ENCODE assay signal across 8 cellular contexts in genomic region chr19:12564016-12564664, GRCh38. TPM values are rescaled to one million over a fixed set of nuclear protein-coding genes. Genes with fewer than 3 reads are reported as not detected.
A peak's percentile ranks its signal among the peaks of the same experiment; 100 is the strongest.
DNase-seq lines count a peak whose midpoint lies in the region; ATAC-seq, FAIRE-seq and TF ChIP-seq lines count a peak whose summit lies in the region.

No MANE protein-coding gene starts in this region.

- no peaks in the 10 kb centered on the region for H4K20me1 ChIP-seq in keratinocyte (ENCODE audit: control insufficient read depth, extremely low read depth, insufficient read depth, low read length)

- H3K4me2 ChIP-seq in keratinocyte (ENCODE audit: control insufficient read depth, extremely low read depth, insufficient read depth, low read depth, low read length): no peak overlapping the region

- ATAC-seq in GM19324 (IDR thresholded peaks at IDR 0.05; ENCODE audit: low FRiP score, unreplicated experiment): no peak

- FAIRE-seq in bronchial epithelial cell (lab: Jason Lieb, UNC) (no peak), keratinocyte (lab: Jason Lieb, UNC) (peak; percentile 94)

- no peaks in the 10 kb centered on the region for H3K4me1 ChIP-seq in HAP-1
- H3K4me1 ChIP-seq in keratinocyte (ENCODE audit: control insufficient read depth, extremely low read depth, insufficient read depth, low read length): no peaks in the 10 kb centered on the region

- in situ Hi-C loops in HAP-1 (cut with MboI; ENCODE audit: low sequenced_read_pairs): loop anchor here (5.0 kb wide), 1 partner anchor 108 kb away; no protein-coding TSS in a partner anchor

- no peaks in the 10 kb centered on the region for H3K9me1 ChIP-seq in keratinocyte (ENCODE audit: control insufficient read depth, extremely low read depth, insufficient read depth, low read length)

- no peak overlapping the region for H3K9ac ChIP-seq in keratinocyte (ENCODE audit: control insufficient read depth, extremely low read depth, insufficient read depth, low read length)

- dilution Hi-C loops in keratinocyte (cut with MboI; ENCODE audit: extremely low pct_ligation_motif_present, low sequenced_read_pairs): no loop called here

- H2AFZ ChIP-seq in keratinocyte (ENCODE audit: control insufficient read depth, low read length): peak overlapping the region; percentile 26

- H3K79me2 ChIP-seq in keratinocyte (ENCODE audit: control insufficient read depth, insufficient read depth, low read length): no peaks in the 10 kb centered on the region

- H3K27me3 ChIP-seq in HAP-1 (ENCODE audit: low read depth) (no peaks in the 10 kb centered on the region), bronchial epithelial cell (ENCODE audit: control insufficient read depth, insufficient read depth, low read length) (no peaks in the 10 kb centered on the region), keratinocyte (ENCODE audit: control insufficient read depth, extremely low read depth, insufficient read depth, low read length) (no peaks in the 10 kb centered on the region)

- peak; percentile 99 for TF ChIP-seq CTCF in AG10803 (conservative IDR thresholded peaks at IDR 0.05; ENCODE audit: low read length)
- peak; percentile 94 for TF ChIP-seq CTCF in bronchial epithelial cell (IDR thresholded peaks at IDR 0.05; ENCODE audit: insufficient read depth, low read length, severe bottlenecking)
- peak; percentile 91 to 97 (median 92) for TF ChIP-seq CTCF in keratinocyte (optimal IDR thresholded peaks at IDR 0.05 in 1 of 3, IDR thresholded peaks at IDR 0.05 in 1 of 3, conservative IDR thresholded peaks at IDR 0.05 in 1 of 3; ENCODE audit: extremely low read depth in 1 of 3, insufficient read depth in 2 of 3, low read length in 3 of 3)

- H3K36me3 ChIP-seq in HAP-1 (replicated peaks) (no peaks in the 10 kb centered on the region), bronchial epithelial cell (ENCODE audit: control insufficient read depth, insufficient read depth, low read length) (no peaks in the 10 kb centered on the region), keratinocyte (ENCODE audit: control insufficient read depth in 2 of 2, extremely low read depth in 1 of 2, insufficient read depth in 2 of 2, low read length in 2 of 2) (no peaks in the 10 kb centered on the region)

- DNase-seq in AG10803 (ENCODE audit: low read depth) (peak; percentile 91), HAP-1 (ENCODE audit: low spot score in 2 of 2) (peak; percentile 71 to 95), NCI-H510A (lab: John Stamatoyannopoulos, UW) (peak; percentile 55), bronchial epithelial cell (ENCODE audit: low read depth) (peak; percentile 90), keratinocyte (ENCODE audit: low read depth, low spot score) (peak; percentile 62)
- DNase-seq in activated CD4-positive, CD25-positive, alpha-beta regulatory T cell treated with anti-CD3 and anti-CD28 coated beads, Interleukin-2, amount 50 U/mL, for 16 hours (ENCODE audit: low read depth, low spot score): peak; percentile 80
- DNase-seq in stimulated activated CD4-positive, alpha-beta T cell treated with anti-CD3 and anti-CD28 coated beads, Interleukin-15, amount 100 ng/mL, for 24 hours: peak; percentile 94

- H3K27ac ChIP-seq in keratinocyte (ENCODE audit: control insufficient read depth, insufficient read depth, low read length): no peak overlapping the region

- H3K4me3 ChIP-seq in AG10803 (ENCODE audit: low read length): no peak overlapping the region
- no peak overlapping the region for H3K4me3 ChIP-seq in HAP-1
- H3K4me3 ChIP-seq in bronchial epithelial cell (ENCODE audit: low read depth, low read length): no peak overlapping the region
- no peak overlapping the region for H3K4me3 ChIP-seq in keratinocyte (ENCODE audit: control insufficient read depth in 2 of 3, extremely low read depth in 1 of 3, insufficient read depth in 2 of 3, low read depth in 1 of 3, low read length in 3 of 3)

- H3K9me3 ChIP-seq in HAP-1 (no peaks in the 10 kb centered on the region), keratinocyte (ENCODE audit: control insufficient read depth, low read depth, low read length) (no peaks in the 10 kb centered on the region)

RNA-seq across cellular contexts. Expression of gene ZNF564, which starts 12.9 kb away (rescaled TPM):
- 7.4 and 9.0 TPM in 2 replicates for total RNA-seq in bronchial epithelial cell
- 2.0 to 3.5 TPM (median 2.5 TPM) in 3 replicates for polyA plus RNA-seq in keratinocyte
- polyA plus RNA-seq in keratinocyte (2011; ENCODE audit: low read depth): 3.8 TPM
- 0.97 and 1.8 TPM in 2 replicates for polyA plus RNA-seq in keratinocyte (2011; cell fraction: cytosol; rRNA removed)
- 3.8 and 4.9 TPM in 2 replicates for polyA plus RNA-seq in keratinocyte (2011; cell fraction: nucleus; rRNA removed)
- polyA plus RNA-seq in keratinocyte (2012; ENCODE audit: low replicate concordance): 1.7 and 2.8 TPM in 2 replicates
- polyA minus RNA-seq in keratinocyte: 1.9 to 6.2 TPM (median 2.8 TPM) in 3 replicates
- polyA minus RNA-seq in keratinocyte (2011; cell fraction: cytosol; rRNA and poly(A)+ RNA removed): 3.1 TPM
- 3.4 and 6.1 TPM in 2 replicates for polyA minus RNA-seq in keratinocyte (2011; cell fraction: nucleus; rRNA and poly(A)+ RNA removed)

RNA-seq across cellular contexts. Expression of gene ZNF490, which starts 46.5 kb away (rescaled TPM):
- 5.8 and 7.9 TPM in 2 replicates for total RNA-seq in bronchial epithelial cell
- polyA plus RNA-seq in keratinocyte: 2.7 to 3.2 TPM (median 3.2 TPM) in 3 replicates
- 1.4 TPM for polyA plus RNA-seq in keratinocyte (2011; ENCODE audit: low read depth)
- polyA plus RNA-seq in keratinocyte (2011; cell fraction: cytosol; rRNA removed): 1.9 and 2.9 TPM in 2 replicates
- 4.3 and 5.0 TPM in 2 replicates for polyA plus RNA-seq in keratinocyte (2011; cell fraction: nucleus; rRNA removed)
- 1.9 and 2.5 TPM in 2 replicates for polyA plus RNA-seq in keratinocyte (2012; ENCODE audit: low replicate concordance)
- 9.3 to 10.4 TPM (median 9.5 TPM) in 3 replicates for polyA minus RNA-seq in keratinocyte
- 2.9 TPM for polyA minus RNA-seq in keratinocyte (2011; cell fraction: cytosol; rRNA and poly(A)+ RNA removed)
- polyA minus RNA-seq in keratinocyte (2011; cell fraction: nucleus; rRNA and poly(A)+ RNA removed): 7.4 and 18.2 TPM in 2 replicates

RNA-seq across cellular contexts. Expression of gene ZNF791, which starts 46.6 kb away (rescaled TPM):
- 11.1 and 11.8 TPM in 2 replicates for total RNA-seq in bronchial epithelial cell
- 8.1 to 11.5 TPM (median 10.3 TPM) in 3 replicates for polyA plus RNA-seq in keratinocyte
- polyA plus RNA-seq in keratinocyte (2011; ENCODE audit: low read depth): 8.1 TPM
- 3.5 and 7.9 TPM in 2 replicates for polyA plus RNA-seq in keratinocyte (2011; cell fraction: cytosol; rRNA removed)
- polyA plus RNA-seq in keratinocyte (2011; cell fraction: nucleus; rRNA removed): 22.6 and 23.4 TPM in 2 replicates
- polyA plus RNA-seq in keratinocyte (2012; ENCODE audit: low replicate concordance): 7.9 and 9.9 TPM in 2 replicates
- polyA minus RNA-seq in keratinocyte: 9.1 to 13.2 TPM (median 12.6 TPM) in 3 replicates
- 10.7 TPM for polyA minus RNA-seq in keratinocyte (2011; cell fraction: cytosol; rRNA and poly(A)+ RNA removed)
- polyA minus RNA-seq in keratinocyte (2011; cell fraction: nucleus; rRNA and poly(A)+ RNA removed): 22.9 and 24.7 TPM in 2 replicates
